In the genomic region with DNA sequence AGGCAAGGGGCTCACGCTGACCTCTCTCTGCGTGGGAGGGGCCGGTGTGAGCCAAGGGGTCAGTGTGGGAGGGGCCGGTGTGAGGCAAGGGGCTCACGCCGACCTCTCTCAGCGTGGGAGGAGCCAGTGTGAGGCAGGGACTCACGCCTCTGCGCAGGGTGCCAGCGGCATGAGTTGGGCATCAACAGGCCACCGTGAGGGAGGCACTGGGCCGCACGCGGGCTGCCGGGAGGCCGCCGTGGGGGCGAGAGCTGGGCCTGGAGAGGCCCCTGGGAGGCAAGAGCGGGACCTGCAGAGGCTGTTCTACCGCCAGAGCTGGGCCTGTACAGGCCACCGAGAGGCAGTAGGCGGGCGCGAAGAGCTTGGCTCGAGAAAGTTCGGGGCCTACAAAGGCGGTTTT, we compare ENCODE assay signal across 8 cellular contexts.
DNase-seq lines count a peak whose midpoint lies in the region; ATAC-seq and TF ChIP-seq lines count a peak whose summit lies in the region.
"Not testable (repeated sequence)": the region's sequence is repeated elsewhere in the genome, so short reads cannot be mapped to it uniquely, and the experiment has no call there.

No MANE protein-coding gene starts in this region.

- not testable (repeated sequence) for H3K4me3 ChIP-seq in RWPE2 (ENCODE audit: severe bottlenecking); uterus

- TF ChIP-seq CTCF in RWPE2 (IDR thresholded peaks at IDR 0.05; ENCODE audit: poor library complexity, severe bottlenecking); foreskin keratinocyte (conservative IDR thresholded peaks at IDR 0.05); progenitor cell of endocrine pancreas (IDR thresholded peaks at IDR 0.05; ENCODE audit: unreplicated experiment); uterus (IDR thresholded peaks at IDR 0.05): not testable (repeated sequence)

- H3K4me1 ChIP-seq in RWPE2 (ENCODE audit: insufficient read depth, poor library complexity, severe bottlenecking); foreskin keratinocyte; uterus: not testable (repeated sequence)

- H3K27me3 ChIP-seq in RWPE2 (ENCODE audit: insufficient read depth, poor library complexity, severe bottlenecking); foreskin keratinocyte; uterus: not testable (repeated sequence)

- H3K4me1 Mint-ChIP-seq in activated naive CD4-positive, alpha-beta T cell treated with anti-CD3 and anti-CD28 coated beads, Interleukin-2, amount 10 ng/mL, durations not matched to agents 7 days and 5 days; memory B cell; progenitor cell of endocrine pancreas (ENCODE audit: low read depth): not testable (repeated sequence)

- H3K27ac Mint-ChIP-seq in activated naive CD4-positive, alpha-beta T cell treated with anti-CD3 and anti-CD28 coated beads, Interleukin-2, amount 10 ng/mL, durations not matched to agents 7 days and 5 days; memory B cell; progenitor cell of endocrine pancreas: not testable (repeated sequence)

- H3K27ac ChIP-seq in RWPE2 (ENCODE audit: poor library complexity, severe bottlenecking); foreskin keratinocyte; uterus: not testable (repeated sequence)

- DNase-seq in RWPE2 (ENCODE audit: low spot score) (peak; percentile 78), memory B cell (ENCODE audit: low spot score in 2 of 2) (peak; percentile 28 to 34), progenitor cell of endocrine pancreas (ENCODE audit: low spot score, unreplicated experiment) (peak; percentile 17), uterus (peak; percentile 34 to 42)
- DNase-seq in activated CD4-positive, alpha-beta T cell treated with anti-CD3 and anti-CD28 coated beads, Interleukin-2, amount 50 U/mL, for 48 hours = peak; percentile 16 to 25
- peak; percentile 25 for DNase-seq in activated naive CD4-positive, alpha-beta T cell treated with anti-CD3 and anti-CD28 coated beads, Interleukin-2, amount 10 ng/mL, durations not matched to agents 7 days and 5 days
- DNase-seq in foreskin keratinocyte = not testable (repeated sequence)
- peak; percentile 2 to 18 (median 7) for DNase-seq in stimulated activated CD4-positive, alpha-beta T cell treated with anti-CD3 and anti-CD28 coated beads, TNF-alpha, amount 100 ng/mL, for 4 hours (ENCODE audit: low read depth in 3 of 3)

- not testable (repeated sequence) for H3K9me3 ChIP-seq in RWPE2 (ENCODE audit: severe bottlenecking); uterus

- CTCF ChIA-PET in activated naive CD4-positive, alpha-beta T cell treated with anti-CD3 and anti-CD28 coated beads, Interleukin-2, amount 10 ng/mL, durations not matched to agents 7 days and 5 days (lab: Charles Lee) = not testable (repeated sequence)

- H3K9me3 Mint-ChIP-seq in activated naive CD4-positive, alpha-beta T cell treated with anti-CD3 and anti-CD28 coated beads, Interleukin-2, amount 10 ng/mL, durations not matched to agents 7 days and 5 days; memory B cell; progenitor cell of endocrine pancreas (ENCODE audit: low read depth): not testable (repeated sequence)

- intact Hi-C loops in uterus (cut with DNase I; ENCODE audit: low total_unique reads) = not testable (repeated sequence)

- not testable (repeated sequence) for H3K36me3 ChIP-seq in RWPE2 (ENCODE audit: low read depth); uterus

- ATAC-seq in RWPE2 (ENCODE audit: low read depth); memory B cell (ENCODE audit: low read depth): not testable (repeated sequence)
- ATAC-seq in foreskin keratinocyte = peak; percentile 62

- not testable (repeated sequence) for TF ChIP-seq POLR2A in uterus (IDR thresholded peaks at IDR 0.05)

- H3K27me3 Mint-ChIP-seq in activated naive CD4-positive, alpha-beta T cell treated with anti-CD3 and anti-CD28 coated beads, Interleukin-2, amount 10 ng/mL, durations not matched to agents 7 days and 5 days; memory B cell; progenitor cell of endocrine pancreas: not testable (repeated sequence)

- H3K4me3 Mint-ChIP-seq in activated naive CD4-positive, alpha-beta T cell treated with anti-CD3 and anti-CD28 coated beads, Interleukin-2, amount 10 ng/mL, durations not matched to agents 7 days and 5 days; memory B cell; progenitor cell of endocrine pancreas (ENCODE audit: low read depth): not testable (repeated sequence)

- not testable (repeated sequence) for H3K36me3 Mint-ChIP-seq in activated naive CD4-positive, alpha-beta T cell treated with anti-CD3 and anti-CD28 coated beads, Interleukin-2, amount 10 ng/mL, durations not matched to agents 7 days and 5 days; memory B cell; progenitor cell of endocrine pancreas (ENCODE audit: insufficient read depth)
